Comparison of ENCODE assay signal across 1 cellular context in the genomic region with DNA sequence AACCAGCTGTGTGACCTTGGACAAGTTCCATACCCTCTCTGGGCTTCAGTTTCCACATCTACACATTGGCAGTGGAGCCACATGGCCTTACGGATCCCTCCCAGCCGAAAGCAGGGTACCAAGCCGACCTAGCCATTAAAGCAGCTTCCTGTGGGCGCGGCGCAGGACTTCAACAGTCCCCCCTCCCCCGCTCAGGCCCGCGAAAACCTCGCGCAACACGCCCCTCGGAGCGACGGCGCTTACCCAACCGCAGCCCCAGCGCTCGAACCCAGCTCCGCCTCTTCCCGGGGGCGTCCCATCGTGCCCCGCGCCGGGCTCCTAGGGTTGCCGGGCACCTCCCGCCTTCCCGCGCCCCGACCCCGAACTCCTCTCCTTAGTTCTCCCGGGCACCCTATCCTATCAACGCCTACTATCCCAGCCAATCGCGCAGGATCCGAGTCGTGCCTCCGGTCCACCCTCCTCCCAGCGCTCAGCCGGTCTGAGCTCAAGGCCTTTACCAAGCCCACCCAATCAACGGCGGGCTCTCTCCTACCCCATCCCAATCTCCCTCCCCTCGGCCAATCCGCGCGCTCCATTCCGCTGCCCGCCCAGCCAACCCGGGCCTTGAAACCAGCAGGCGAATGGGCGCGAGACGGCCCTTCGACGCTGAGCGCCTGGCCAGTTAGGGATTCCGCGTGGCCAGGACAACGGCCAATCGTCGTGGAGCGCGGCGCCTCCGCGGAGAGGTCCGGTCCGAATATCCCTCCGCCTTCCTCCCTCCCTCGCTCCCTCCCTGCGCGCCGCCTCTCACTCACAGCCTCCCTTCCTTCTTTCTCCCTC.
TF ChIP-seq lines count a peak whose summit lies in the region.

A gene (plus strand): TSS at position 767 of the 819 bp plus-strand sequence. CDS start 326 bp downstream, outside the sequence.

TF ChIP-seq in HepG2, 621 proteins besides CTCF, POLR2A, EP300 and RAD21 (continued from another document and continues in another):
- TF ChIP-seq, protein P1, sequence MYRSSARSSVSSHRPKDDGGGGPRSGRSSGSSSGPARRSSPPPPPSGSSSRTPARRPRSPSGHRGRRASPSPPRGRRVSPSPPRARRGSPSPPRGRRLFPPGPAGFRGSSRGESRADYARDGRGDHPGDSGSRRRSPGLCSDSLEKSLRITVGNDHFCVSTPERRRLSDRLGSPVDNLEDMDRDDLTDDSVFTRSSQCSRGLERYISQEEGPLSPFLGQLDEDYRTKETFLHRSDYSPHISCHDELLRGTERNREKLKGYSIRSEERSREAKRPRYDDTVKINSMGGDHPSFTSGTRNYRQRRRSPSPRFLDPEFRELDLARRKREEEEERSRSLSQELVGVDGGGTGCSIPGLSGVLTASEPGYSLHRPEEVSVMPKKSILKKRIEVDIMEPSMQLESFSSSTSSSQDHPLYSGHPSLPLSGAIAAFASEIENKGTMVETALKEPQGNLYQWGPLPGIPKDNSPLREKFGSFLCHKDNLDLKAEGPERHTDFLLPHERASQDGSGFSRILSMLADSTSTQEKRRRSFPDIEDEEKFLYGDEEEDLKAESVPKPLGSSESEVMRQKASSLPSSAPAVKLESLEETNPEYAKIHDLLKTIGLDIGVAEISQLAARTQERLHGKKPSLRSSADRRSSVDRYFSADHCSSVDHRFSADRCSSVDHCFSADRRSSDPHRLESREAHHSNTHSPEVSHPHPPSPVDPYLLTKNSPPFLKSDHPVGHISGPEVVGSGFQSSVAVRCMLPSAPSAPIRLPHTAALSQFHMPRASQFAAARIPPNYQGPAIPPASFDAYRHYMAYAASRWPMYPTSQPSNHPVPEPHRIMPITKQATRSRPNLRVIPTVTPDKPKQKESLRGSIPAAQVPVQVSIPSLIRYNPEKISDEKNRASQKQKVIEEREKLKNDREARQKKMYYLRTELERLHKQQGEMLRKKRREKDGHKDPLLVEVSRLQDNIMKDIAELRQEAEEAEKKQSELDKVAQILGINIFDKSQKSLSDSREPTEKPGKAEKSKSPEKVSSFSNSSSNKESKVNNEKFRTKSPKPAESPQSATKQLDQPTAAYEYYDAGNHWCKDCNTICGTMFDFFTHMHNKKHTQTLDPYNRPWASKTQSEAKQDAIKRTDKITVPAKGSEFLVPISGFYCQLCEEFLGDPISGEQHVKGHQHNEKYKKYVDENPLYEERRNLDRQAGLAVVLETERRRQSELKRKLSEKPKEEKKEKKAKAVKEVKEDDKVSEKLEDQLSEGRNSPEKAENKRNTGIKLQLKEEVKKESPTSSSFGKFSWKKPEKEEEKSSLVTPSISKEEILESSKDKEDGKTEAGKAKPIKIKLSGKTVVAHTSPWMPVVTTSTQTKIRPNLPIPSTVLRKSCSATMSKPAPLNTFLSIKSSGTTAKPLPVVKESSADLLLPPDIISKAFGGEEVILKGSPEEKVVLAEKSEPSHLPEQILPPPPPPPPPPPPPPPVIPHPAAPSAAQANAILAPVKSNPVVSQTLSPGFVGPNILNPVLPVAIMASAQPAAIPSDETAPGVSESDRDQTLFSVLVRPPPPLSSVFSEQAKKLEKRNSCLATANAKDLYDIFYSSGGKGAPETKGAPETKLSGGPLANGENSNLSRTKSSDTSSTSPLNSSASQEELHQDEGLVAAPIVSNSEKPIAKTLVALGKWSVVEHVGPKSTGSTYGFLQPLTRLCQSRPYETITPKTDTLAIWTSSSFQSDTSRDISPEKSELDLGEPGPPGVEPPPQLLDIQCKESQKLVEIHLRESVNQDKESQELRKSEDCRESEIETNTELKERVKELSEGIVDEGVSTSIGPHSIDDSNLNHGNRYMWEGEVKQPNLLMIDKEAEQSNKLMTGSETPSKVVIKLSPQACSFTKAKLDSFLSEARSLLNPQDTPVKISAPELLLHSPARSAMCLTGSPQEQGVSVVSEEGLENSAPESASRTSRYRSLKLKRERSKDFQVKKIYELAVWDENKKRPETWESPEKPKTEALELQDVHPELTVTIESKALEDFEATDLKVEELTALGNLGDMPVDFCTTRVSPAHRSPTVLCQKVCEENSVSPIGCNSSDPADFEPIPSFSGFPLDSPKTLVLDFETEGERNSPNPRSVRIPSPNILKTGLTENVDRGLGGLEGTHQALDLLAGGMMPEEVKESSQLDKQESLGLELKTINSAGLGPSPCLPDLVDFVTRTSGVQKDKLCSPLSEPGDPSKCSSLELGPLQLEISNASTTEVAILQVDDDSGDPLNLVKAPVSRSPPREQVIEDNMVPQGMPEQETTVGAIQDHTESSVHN (CRISPR knock-in tag; IDR thresholded peaks at IDR 0.05), result peak; percentile 90
- TF ChIP-seq ZNF776 (CRISPR knock-in tag; IDR thresholded peaks at IDR 0.05), result peak; percentile 84
- TF ChIP-seq GTF3A (CRISPR knock-in tag; conservative IDR thresholded peaks at IDR 0.05), result peak; percentile 90; the same call in 1 of the 2 replicates
- TF ChIP-seq, protein P2, sequence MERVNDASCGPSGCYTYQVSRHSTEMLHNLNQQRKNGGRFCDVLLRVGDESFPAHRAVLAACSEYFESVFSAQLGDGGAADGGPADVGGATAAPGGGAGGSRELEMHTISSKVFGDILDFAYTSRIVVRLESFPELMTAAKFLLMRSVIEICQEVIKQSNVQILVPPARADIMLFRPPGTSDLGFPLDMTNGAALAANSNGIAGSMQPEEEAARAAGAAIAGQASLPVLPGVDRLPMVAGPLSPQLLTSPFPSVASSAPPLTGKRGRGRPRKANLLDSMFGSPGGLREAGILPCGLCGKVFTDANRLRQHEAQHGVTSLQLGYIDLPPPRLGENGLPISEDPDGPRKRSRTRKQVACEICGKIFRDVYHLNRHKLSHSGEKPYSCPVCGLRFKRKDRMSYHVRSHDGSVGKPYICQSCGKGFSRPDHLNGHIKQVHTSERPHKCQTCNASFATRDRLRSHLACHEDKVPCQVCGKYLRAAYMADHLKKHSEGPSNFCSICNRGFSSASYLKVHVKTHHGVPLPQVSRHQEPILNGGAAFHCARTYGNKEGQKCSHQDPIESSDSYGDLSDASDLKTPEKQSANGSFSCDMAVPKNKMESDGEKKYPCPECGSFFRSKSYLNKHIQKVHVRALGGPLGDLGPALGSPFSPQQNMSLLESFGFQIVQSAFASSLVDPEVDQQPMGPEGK (CRISPR knock-in tag; IDR thresholded peaks at IDR 0.05), result peak; percentile 97
- no peak for TF ChIP-seq ZNF850 (CRISPR knock-in tag; conservative IDR thresholded peaks at IDR 0.05)
- TF ChIP-seq KLF6 (CRISPR knock-in tag; IDR thresholded peaks at IDR 0.05), result peak; percentile 84; the same call in 1 of the 2 replicates
- TF ChIP-seq, protein P3, sequence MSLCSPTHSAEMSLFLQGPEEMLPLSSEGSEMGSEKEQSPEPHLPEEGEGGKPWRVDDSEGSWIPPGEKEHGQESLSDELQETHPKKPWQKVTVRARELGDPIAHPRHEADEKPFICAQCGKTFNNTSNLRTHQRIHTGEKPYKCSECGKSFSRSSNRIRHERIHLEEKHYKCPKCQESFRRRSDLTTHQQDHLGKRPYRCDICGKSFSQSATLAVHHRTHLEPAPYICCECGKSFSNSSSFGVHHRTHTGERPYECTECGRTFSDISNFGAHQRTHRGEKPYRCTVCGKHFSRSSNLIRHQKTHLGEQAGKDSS (CRISPR knock-in tag; IDR thresholded peaks at IDR 0.05; ENCODE audit: borderline replicate concordance, low read depth), result peak; percentile 98
- TF ChIP-seq, protein P4, sequence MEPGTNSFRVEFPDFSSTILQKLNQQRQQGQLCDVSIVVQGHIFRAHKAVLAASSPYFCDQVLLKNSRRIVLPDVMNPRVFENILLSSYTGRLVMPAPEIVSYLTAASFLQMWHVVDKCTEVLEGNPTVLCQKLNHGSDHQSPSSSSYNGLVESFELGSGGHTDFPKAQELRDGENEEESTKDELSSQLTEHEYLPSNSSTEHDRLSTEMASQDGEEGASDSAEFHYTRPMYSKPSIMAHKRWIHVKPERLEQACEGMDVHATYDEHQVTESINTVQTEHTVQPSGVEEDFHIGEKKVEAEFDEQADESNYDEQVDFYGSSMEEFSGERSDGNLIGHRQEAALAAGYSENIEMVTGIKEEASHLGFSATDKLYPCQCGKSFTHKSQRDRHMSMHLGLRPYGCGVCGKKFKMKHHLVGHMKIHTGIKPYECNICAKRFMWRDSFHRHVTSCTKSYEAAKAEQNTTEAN (CRISPR knock-in tag; conservative IDR thresholded peaks at IDR 0.05), result peak; percentile 93
- TF ChIP-seq, protein P5, sequence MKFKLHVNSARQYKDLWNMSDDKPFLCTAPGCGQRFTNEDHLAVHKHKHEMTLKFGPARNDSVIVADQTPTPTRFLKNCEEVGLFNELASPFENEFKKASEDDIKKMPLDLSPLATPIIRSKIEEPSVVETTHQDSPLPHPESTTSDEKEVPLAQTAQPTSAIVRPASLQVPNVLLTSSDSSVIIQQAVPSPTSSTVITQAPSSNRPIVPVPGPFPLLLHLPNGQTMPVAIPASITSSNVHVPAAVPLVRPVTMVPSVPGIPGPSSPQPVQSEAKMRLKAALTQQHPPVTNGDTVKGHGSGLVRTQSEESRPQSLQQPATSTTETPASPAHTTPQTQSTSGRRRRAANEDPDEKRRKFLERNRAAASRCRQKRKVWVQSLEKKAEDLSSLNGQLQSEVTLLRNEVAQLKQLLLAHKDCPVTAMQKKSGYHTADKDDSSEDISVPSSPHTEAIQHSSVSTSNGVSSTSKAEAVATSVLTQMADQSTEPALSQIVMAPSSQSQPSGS (CRISPR knock-in tag; IDR thresholded peaks at IDR 0.05), result peak; percentile 93
- no peak for TF ChIP-seq MBD4 (IDR thresholded peaks at IDR 0.05; ENCODE audit: borderline replicate concordance, low read length)
- peak; percentile 76; the same call in 1 of the 2 replicates for TF ChIP-seq HNRNPUL1 (IDR thresholded peaks at IDR 0.05; ENCODE audit: low read depth, low read length)
- TF ChIP-seq, protein P6, sequence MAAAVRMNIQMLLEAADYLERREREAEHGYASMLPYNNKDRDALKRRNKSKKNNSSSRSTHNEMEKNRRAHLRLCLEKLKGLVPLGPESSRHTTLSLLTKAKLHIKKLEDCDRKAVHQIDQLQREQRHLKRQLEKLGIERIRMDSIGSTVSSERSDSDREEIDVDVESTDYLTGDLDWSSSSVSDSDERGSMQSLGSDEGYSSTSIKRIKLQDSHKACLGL (CRISPR knock-in tag; IDR thresholded peaks at IDR 0.05), result peak; percentile 76
- TF ChIP-seq, protein P7, sequence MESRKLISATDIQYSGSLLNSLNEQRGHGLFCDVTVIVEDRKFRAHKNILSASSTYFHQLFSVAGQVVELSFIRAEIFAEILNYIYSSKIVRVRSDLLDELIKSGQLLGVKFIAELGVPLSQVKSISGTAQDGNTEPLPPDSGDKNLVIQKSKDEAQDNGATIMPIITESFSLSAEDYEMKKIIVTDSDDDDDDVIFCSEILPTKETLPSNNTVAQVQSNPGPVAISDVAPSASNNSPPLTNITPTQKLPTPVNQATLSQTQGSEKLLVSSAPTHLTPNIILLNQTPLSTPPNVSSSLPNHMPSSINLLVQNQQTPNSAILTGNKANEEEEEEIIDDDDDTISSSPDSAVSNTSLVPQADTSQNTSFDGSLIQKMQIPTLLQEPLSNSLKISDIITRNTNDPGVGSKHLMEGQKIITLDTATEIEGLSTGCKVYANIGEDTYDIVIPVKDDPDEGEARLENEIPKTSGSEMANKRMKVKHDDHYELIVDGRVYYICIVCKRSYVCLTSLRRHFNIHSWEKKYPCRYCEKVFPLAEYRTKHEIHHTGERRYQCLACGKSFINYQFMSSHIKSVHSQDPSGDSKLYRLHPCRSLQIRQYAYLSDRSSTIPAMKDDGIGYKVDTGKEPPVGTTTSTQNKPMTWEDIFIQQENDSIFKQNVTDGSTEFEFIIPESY (CRISPR knock-in tag; IDR thresholded peaks at IDR 0.05), result peak; percentile 78; the same call in 1 of the 2 replicates
- TF ChIP-seq ZNF605 (CRISPR knock-in tag; IDR thresholded peaks at IDR 0.05), result no peak
- TF ChIP-seq, protein P8, sequence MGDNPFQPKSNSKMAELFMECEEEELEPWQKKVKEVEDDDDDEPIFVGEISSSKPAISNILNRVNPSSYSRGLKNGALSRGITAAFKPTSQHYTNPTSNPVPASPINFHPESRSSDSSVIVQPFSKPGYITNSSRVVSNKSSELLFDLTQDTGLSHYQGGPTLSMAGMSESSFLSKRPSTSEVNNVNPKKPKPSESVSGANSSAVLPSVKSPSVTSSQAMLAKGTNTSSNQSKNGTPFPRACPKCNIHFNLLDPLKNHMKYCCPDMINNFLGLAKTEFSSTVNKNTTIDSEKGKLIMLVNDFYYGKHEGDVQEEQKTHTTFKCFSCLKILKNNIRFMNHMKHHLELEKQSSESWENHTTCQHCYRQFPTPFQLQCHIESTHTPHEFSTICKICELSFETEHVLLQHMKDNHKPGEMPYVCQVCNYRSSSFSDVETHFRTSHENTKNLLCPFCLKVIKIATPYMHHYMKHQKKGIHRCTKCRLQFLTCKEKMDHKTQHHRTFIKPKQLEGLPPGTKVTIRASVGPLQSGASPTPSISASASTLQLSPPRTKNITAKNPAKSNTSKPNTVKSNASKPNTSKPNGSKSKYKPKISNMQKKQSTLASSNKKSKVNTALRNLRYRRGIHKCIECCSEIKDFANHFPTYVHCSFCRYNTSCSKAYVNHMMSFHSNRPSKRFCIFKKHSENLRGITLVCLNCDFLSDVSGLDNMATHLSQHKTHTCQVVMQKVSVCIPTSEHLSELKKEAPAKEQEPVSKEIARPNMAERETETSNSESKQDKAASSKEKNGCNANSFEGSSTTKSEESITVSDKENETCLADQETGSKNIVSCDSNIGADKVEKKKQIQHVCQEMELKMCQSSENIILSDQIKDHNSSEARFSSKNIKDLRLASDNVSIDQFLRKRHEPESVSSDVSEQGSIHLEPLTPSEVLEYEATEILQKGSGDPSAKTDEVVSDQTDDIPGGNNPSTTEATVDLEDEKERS (CRISPR knock-in tag; IDR thresholded peaks at IDR 0.05), result peak; percentile 94
- no peak for TF ChIP-seq ATM (IDR thresholded peaks at IDR 0.05; ENCODE audit: borderline replicate concordance)
- TF ChIP-seq PHF20 (CRISPR knock-in tag; IDR thresholded peaks at IDR 0.05), result peak; percentile 84
- peak; percentile 86 for TF ChIP-seq ARNTL (CRISPR knock-in tag; IDR thresholded peaks at IDR 0.05)
- TF ChIP-seq MYNN (CRISPR knock-in tag; IDR thresholded peaks at IDR 0.05; ENCODE audit: low read depth), result peak; percentile 46; the same call in 1 of the 2 replicates
- TF ChIP-seq NR3C1 (CRISPR knock-in tag; IDR thresholded peaks at IDR 0.05), result no peak
- TF ChIP-seq KDM6A (CRISPR knock-in tag; IDR thresholded peaks at IDR 0.05; ENCODE audit: low read depth), result peak; percentile 19; the same call in 1 of the 2 replicates
- TF ChIP-seq SP4 (CRISPR knock-in tag; IDR thresholded peaks at IDR 0.05), result peak; percentile 87
- peak; percentile 96 for TF ChIP-seq CCDC6 (CRISPR knock-in tag; IDR thresholded peaks at IDR 0.05)
- TF ChIP-seq MED8 (CRISPR knock-in tag; IDR thresholded peaks at IDR 0.05; ENCODE audit: insufficient replicate concordance), result peak; percentile 81
- no peak for TF ChIP-seq ZNF496 (CRISPR knock-in tag; IDR thresholded peaks at IDR 0.05; ENCODE audit: insufficient replicate concordance)
- TF ChIP-seq RARG (CRISPR knock-in tag; IDR thresholded peaks at IDR 0.05; ENCODE audit: low read depth), result 0 out of 2 replicates have a peak, but pooled peaks have one; percentile 66
- TF ChIP-seq, protein P9, sequence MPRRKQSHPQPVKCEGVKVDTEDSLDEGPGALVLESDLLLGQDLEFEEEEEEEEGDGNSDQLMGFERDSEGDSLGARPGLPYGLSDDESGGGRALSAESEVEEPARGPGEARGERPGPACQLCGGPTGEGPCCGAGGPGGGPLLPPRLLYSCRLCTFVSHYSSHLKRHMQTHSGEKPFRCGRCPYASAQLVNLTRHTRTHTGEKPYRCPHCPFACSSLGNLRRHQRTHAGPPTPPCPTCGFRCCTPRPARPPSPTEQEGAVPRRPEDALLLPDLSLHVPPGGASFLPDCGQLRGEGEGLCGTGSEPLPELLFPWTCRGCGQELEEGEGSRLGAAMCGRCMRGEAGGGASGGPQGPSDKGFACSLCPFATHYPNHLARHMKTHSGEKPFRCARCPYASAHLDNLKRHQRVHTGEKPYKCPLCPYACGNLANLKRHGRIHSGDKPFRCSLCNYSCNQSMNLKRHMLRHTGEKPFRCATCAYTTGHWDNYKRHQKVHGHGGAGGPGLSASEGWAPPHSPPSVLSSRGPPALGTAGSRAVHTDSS (CRISPR knock-in tag; conservative IDR thresholded peaks at IDR 0.05), result no peak
- peak; percentile 90; the same call in 1 of the 2 replicates for TF ChIP-seq ZNF160 (CRISPR knock-in tag; IDR thresholded peaks at IDR 0.05)
- TF ChIP-seq AGO2 (optimal IDR thresholded peaks at IDR 0.05; ENCODE audit: low read depth, low read length), result peak; percentile 95
